Comparison of ENCODE assay signal across 15 cellular contexts in the genomic region with DNA sequence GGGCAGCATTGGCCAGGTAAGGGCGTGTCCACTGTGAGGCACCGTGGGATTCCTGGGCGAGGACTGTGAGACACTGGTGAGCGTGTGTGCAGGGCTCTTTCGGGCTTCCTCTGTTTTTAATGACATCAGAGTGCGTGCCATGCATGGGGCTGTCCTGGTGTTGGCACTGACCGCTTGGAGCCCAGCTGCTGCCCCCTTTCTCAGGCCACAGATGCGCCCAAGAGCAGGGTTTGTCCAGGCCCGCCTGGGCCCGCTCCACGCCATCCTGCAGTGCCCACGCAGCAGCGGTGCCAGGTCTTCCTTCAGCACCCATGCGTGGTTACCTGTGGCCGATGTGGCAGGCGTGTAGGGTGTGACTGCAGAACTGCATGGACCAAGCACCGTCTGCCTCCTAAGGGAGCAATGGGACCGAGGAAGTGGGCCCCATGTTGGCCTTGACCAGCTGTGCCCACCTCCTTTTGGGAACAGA.
DNase-seq lines count a peak whose midpoint lies in the region; ATAC-seq and TF ChIP-seq lines count a peak whose summit lies in the region.
"Had no signal": no experiment of that assay in that cellular context is flagged by ENCODE, and none has a peak within 500 bp of the region (broad histone marks: within the 10 kb centered on the region; RNA-seq: fewer than 3 reads in every experiment).

No MANE protein-coding gene starts in this region.

- no peaks in the 10 kb centered on the region for H3K79me2 ChIP-seq in GM23338 (replicated peaks; ENCODE audit: insufficient read depth)

- H3K4me1 Mint-ChIP-seq in GM23338: peaks cover 15% of the 10 kb centered on the region

- H4K5ac ChIP-seq in IMR-90 (ENCODE audit: low read depth, low read length): no peak overlapping the region

- H3K27me3 Mint-ChIP-seq in GM23338 (ENCODE audit: insufficient read depth, low read depth, poor library complexity): peaks cover 4% of the 10 kb centered on the region

- intact Hi-C loops in IMR-90 (cut with micrococcal nuclease): no loop called here

- H3K4me3 Mint-ChIP-seq in GM23338: peak overlapping the region; percentile 58; the same call in 1 of the 3 replicates

- H3K27ac Mint-ChIP-seq in GM23338: no peak overlapping the region

- TF ChIP-seq POLR2A in IMR-90 (IDR thresholded peaks at IDR 0.05; ENCODE audit: low read depth, low read length): no peak

- H3K4ac ChIP-seq in IMR-90 (ENCODE audit: low read depth, low read length) (no peak overlapping the region), neuronal stem cell (ENCODE audit: low read length) (no peak overlapping the region)

- no TSS peak for BruUV-seq in IMR-90 (replicated peaks; lab: Mats Ljungman, UMichigan)

- H2AFZ ChIP-seq in GM23338 (0 out of 2 replicates have a peak overlapping the region, but pooled peaks have one; percentile 94), IMR-90 (replicated peaks; ENCODE audit: low read length, poor library complexity) (peak overlapping the region; percentile 47), neuronal stem cell (ENCODE audit: low read length) (peak overlapping the region; percentile 62)

- H2BK120ac ChIP-seq in IMR-90 (ENCODE audit: low read depth, low read length): no peak overlapping the region
- no peak overlapping the region for H2BK120ac ChIP-seq in neuronal stem cell (ENCODE audit: low read depth, low read length)

- peaks cover 7% of the 10 kb centered on the region for H3K36me3 Mint-ChIP-seq in GM23338 (ENCODE audit: low read depth)

- no peak overlapping the region for H3K18ac ChIP-seq in IMR-90 (ENCODE audit: low read depth, low read length)
- H3K18ac ChIP-seq in neuronal stem cell (ENCODE audit: low read length): peak overlapping the region; percentile 77

- H3K4me2 ChIP-seq in GM23338 (no peak overlapping the region; the same call in 1 of the 2 replicates), IMR-90 (ENCODE audit: low read depth, low read length) (no peak overlapping the region), neuronal stem cell (ENCODE audit: insufficient read depth, low read length, poor library complexity, severe bottlenecking) (no peak overlapping the region)

- no peak overlapping the region for H2AK9ac ChIP-seq in IMR-90 (replicated peaks; ENCODE audit: low read depth, low read length, poor library complexity)

- H3K56ac ChIP-seq in IMR-90 (ENCODE audit: extremely low read depth, insufficient read depth, low read length): no peak overlapping the region

- H3K4me3 ChIP-seq in GM23338: no peak overlapping the region; the same call in 1 of the 2 replicates
- no peak overlapping the region for H3K4me3 ChIP-seq in IMR-90 (ENCODE audit: insufficient read depth, low read depth, low read length)
- peak overlapping the region; percentile 23 for H3K4me3 ChIP-seq in iPS-15b (ENCODE audit: low read depth, low read length)
- H3K4me3 ChIP-seq in neuronal stem cell (ENCODE audit: low read length in 2 of 2): no peak overlapping the region

- H3K14ac ChIP-seq in IMR-90 (replicated peaks; ENCODE audit: low read depth, low read length) (no peak overlapping the region), neuronal stem cell (ENCODE audit: low read length) (no peak overlapping the region)

- dilution Hi-C loops in IMR-90 (cut with HindIII; ENCODE audit: low sequenced_read_pairs, unreplicated experiment): no loop called here

- no peaks in the 10 kb centered on the region for H3K36me3 ChIP-seq in GM23338 (ENCODE audit: insufficient read depth)
- H3K36me3 ChIP-seq in IMR-90 (ENCODE audit: control insufficient read depth, insufficient read depth, low read length): no peaks in the 10 kb centered on the region
- no peaks in the 10 kb centered on the region for H3K36me3 ChIP-seq in iPS-15b (ENCODE audit: control insufficient read depth, insufficient read depth, low read length)
- H3K36me3 ChIP-seq in neuronal stem cell (replicated peaks in 1 of 2; ENCODE audit: control insufficient read depth in 2 of 2, insufficient read depth in 2 of 2, low read length in 2 of 2): no peaks in the 10 kb centered on the region

- DNase-seq in GM23338 (ENCODE audit: low spot score): no peak
- DNase-seq in IMR-90: no peak
- no peak for DNase-seq in neuronal stem cell (ENCODE audit: low spot score)
- no peak for DNase-seq in NCI-H2171 treated with DMSO at 0.1 percent for 48 hours (lab: John Stamatoyannopoulos, UW)
- DNase-seq: AML-193, DMS79, NCI-H1105, NCI-H2107, NCI-H2227 treated with DMSO at 0.1 percent for 48 hours, NCI-H510A treated with DMSO at 0.1 percent for 48 hours had no signal

- no peak overlapping the region for H3K27ac ChIP-seq in GM23338 (ENCODE audit: low read depth)
- H3K27ac ChIP-seq in IMR-90 (ENCODE audit: insufficient read depth, low read length): no peak overlapping the region
- H3K27ac ChIP-seq in neuronal stem cell (replicated peaks; ENCODE audit: low read length): no peak overlapping the region
- H3K27ac ChIP-seq: C4-2B had no signal

- H2BK15ac ChIP-seq in IMR-90 (ENCODE audit: low read depth, low read length) (no peak overlapping the region), neuronal stem cell (ENCODE audit: low read length) (no peak overlapping the region)

- H4K91ac ChIP-seq in IMR-90 (ENCODE audit: insufficient read depth, low read depth, low read length) (no peak overlapping the region), neuronal stem cell (ENCODE audit: low read depth, low read length, poor library complexity) (no peak overlapping the region)

- H3K79me1 ChIP-seq in IMR-90 (ENCODE audit: low read depth in 1 of 2, low read length in 2 of 2) (no peaks in the 10 kb centered on the region), neuronal stem cell (ENCODE audit: low read depth, low read length) (no peaks in the 10 kb centered on the region)

- H3K27me3 ChIP-seq in GM23338 (ENCODE audit: insufficient read depth) (no peaks in the 10 kb centered on the region), IMR-90 (ENCODE audit: control insufficient read depth, insufficient read depth, low read length) (peaks cover 35% of the 10 kb centered on the region), iPS-15b (ENCODE audit: control insufficient read depth, insufficient read depth, low read length) (peaks cover 2% of the 10 kb centered on the region), neuronal stem cell (ENCODE audit: control insufficient read depth in 3 of 3, insufficient read depth in 3 of 3, low read depth in 1 of 3, low read length in 3 of 3) (peaks cover 0 to 23% (median 2%) of the 10 kb centered on the region in 3 experiments)

- H3K9me2 ChIP-seq in GM23338 (ENCODE audit: insufficient read depth): no peaks in the 10 kb centered on the region

- no peak overlapping the region for H2BK12ac ChIP-seq in neuronal stem cell (ENCODE audit: low read length)

- CTCF ChIA-PET in IMR-90 (lab: Yijun Ruan, JAX): no interaction called here

- H2BK5ac ChIP-seq in IMR-90 (ENCODE audit: low read depth, low read length, poor library complexity, severe bottlenecking) (no peak overlapping the region), neuronal stem cell (ENCODE audit: low read length) (no peak overlapping the region)

- 63% methylated on average over 10 of the region's 18 CpGs; no CpG with 5 or more reads in 1 of the 2 experiments for WGBS in IMR-90 (ENCODE audit: extremely low coverage in 2 of 2, insufficient read length in 1 of 2), 2 experiments
- no CpG with 5 or more reads among the region's 18 CpGs for WGBS in neuronal stem cell (ENCODE audit: extremely low coverage in 2 of 2, insufficient read length in 2 of 2, insufficient replicate concordance in 1 of 2), 2 donors

- H4K8ac ChIP-seq in IMR-90 (ENCODE audit: low read depth in 2 of 2, low read length in 2 of 2) (no peak overlapping the region), neuronal stem cell (ENCODE audit: low read depth, low read length) (peak overlapping the region; percentile 95)

- TF ChIP-seq CTCF in GM23338 (conservative IDR thresholded peaks at IDR 0.05; ENCODE audit: low read depth in 2 of 2): no peak
- no peak for TF ChIP-seq CTCF in IMR-90 (conservative IDR thresholded peaks at IDR 0.05; ENCODE audit: low read depth, low read length)

- H3K9me3 Mint-ChIP-seq in GM23338: peaks cover 6% of the 10 kb centered on the region

- POLR2A ChIA-PET in IMR-90 (lab: Charles Lee; ENCODE audit: unreplicated experiment): no interaction called here

- H2AK5ac ChIP-seq in IMR-90 (ENCODE audit: low read depth, low read length) (no peak overlapping the region), neuronal stem cell (ENCODE audit: low read depth, low read length) (peak overlapping the region; percentile 73)

- H3K9ac ChIP-seq in IMR-90 (ENCODE audit: low read depth, low read length) (no peak overlapping the region), iPS-15b (ENCODE audit: low read depth, low read length) (no peak overlapping the region), neuronal stem cell (ENCODE audit: low read depth, low read length, poor library complexity) (peak overlapping the region; percentile 83)

- no peak for ATAC-seq in GM23338
- no peak for ATAC-seq in IMR-90 (ENCODE audit: low read depth)
- no peak for ATAC-seq in HG02938 (IDR thresholded peaks at IDR 0.05; ENCODE audit: unreplicated experiment)
- no peak for ATAC-seq in HG03565 (IDR thresholded peaks at IDR 0.05; ENCODE audit: unreplicated experiment)
- ATAC-seq: Right ventricle myocardium inferior had no signal

- no peaks in the 10 kb centered on the region for H3K9me1 ChIP-seq in IMR-90 (ENCODE audit: insufficient read depth, low read length)

- H4K20me1 ChIP-seq in GM23338 (replicated peaks; ENCODE audit: insufficient read depth) (no peaks in the 10 kb centered on the region), IMR-90 (ENCODE audit: insufficient read depth, low read length) (no peaks in the 10 kb centered on the region)

- H3K9me3 ChIP-seq in IMR-90 (ENCODE audit: control insufficient read depth, insufficient read depth, low read length): 0 out of 2 replicates have a peak, but pooled peaks cover 4% of the 10 kb centered on the region
- no peaks in the 10 kb centered on the region for H3K9me3 ChIP-seq in iPS-15b (ENCODE audit: control insufficient read depth, insufficient read depth, low read length)
- H3K9me3 ChIP-seq in neuronal stem cell (replicated peaks in 1 of 2; ENCODE audit: control insufficient read depth in 2 of 2, insufficient read depth in 1 of 2, low read depth in 1 of 2, low read length in 2 of 2): peaks cover 0 to 2% of the 10 kb centered on the region in 2 donors

- no peak overlapping the region for H3K23ac ChIP-seq in IMR-90 (ENCODE audit: low read depth, low read length)
- peak overlapping the region; percentile 87 for H3K23ac ChIP-seq in neuronal stem cell (ENCODE audit: low read depth, low read length, poor library complexity)

- H3K4me1 ChIP-seq in GM23338 (ENCODE audit: insufficient read depth): no peaks in the 10 kb centered on the region; the same call in 1 of the 2 replicates
- no peaks in the 10 kb centered on the region for H3K4me1 ChIP-seq in IMR-90 (ENCODE audit: control insufficient read depth, insufficient read depth, low read length)
- no peaks in the 10 kb centered on the region for H3K4me1 ChIP-seq in iPS-15b (ENCODE audit: control insufficient read depth, insufficient read depth, low read length)
- H3K4me1 ChIP-seq in neuronal stem cell (ENCODE audit: control insufficient read depth in 2 of 2, insufficient read depth in 1 of 2, low read depth in 1 of 2, low read length in 2 of 2): peaks cover 0 to 4% of the 10 kb centered on the region in 2 donors

- no peaks in the 10 kb centered on the region for H3F3A ChIP-seq in GM23338 (replicated peaks; ENCODE audit: low read depth)

- no peak for TF ChIP-seq RAD21 in IMR-90 (IDR thresholded peaks at IDR 0.05; ENCODE audit: low read length)

- in situ Hi-C loops in IMR-90 (cut with MboI; ENCODE audit: low sequenced_read_pairs): no loop called here

- H2BK20ac ChIP-seq in IMR-90 (ENCODE audit: low read depth, low read length): no peak overlapping the region
